ENCODE assay signal across 8 cellular contexts in the genomic region with DNA sequence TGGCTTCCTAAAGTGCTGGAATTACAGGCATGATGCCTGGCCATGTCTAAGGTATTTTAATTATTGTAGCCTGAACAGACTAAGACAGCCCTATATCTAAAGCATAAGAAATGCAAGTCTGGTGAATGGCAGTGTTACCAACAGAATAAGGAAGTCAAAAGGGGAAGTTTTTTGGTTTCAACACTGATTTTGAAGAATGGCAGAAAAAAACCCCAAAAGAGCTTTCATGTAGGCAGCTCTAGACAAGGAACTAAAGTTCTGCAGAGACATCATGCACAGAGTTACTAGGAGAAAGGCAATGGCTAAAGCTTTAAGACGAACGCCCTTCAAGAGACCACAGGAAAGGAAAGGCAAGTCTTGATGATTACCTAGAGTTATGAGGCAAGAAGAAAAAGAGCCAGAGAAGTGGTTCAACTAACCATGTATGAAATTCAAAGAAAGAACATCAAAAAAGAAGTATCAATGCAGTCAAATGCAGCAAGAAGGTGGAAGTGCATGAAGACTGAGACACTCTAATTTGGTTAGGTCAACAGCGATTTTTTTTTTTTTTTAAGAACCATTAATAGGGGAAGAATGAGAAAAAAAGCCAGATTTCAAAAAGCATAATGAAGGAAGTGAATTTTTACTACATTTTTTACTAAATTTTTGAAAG. TPM values are rescaled to one million over a fixed set of nuclear protein-coding genes. Genes with fewer than 3 reads are reported as not detected.
DNase-seq lines count a peak whose midpoint lies in the region; ATAC-seq and TF ChIP-seq lines count a peak whose summit lies in the region.

No MANE protein-coding gene starts in this region.

- peak; percentile 55 for ATAC-seq in activated CD8-positive, alpha-beta memory T cell treated with anti-CD3 and anti-CD28 coated beads, Interleukin-2, amount 10 ng/mL, durations not matched to agents 7 days and 5 days
- ATAC-seq in HG02981 (IDR thresholded peaks at IDR 0.05; ENCODE audit: unreplicated experiment) = peak; percentile 92

- intact Hi-C loops in prostate gland (cut with DNase I) = no loop called here

- H3K27ac ChIP-seq in SU-DHL-6 (ENCODE audit: low read depth, low read length) (peak overlapping the region; percentile 53), neutrophil (peak overlapping the region; percentile 87), prostate gland (no peak overlapping the region)

- H3K9me3 ChIP-seq in SU-DHL-6 (ENCODE audit: insufficient read depth, low read length) (no peaks in the 10 kb centered on the region), neutrophil (no peaks in the 10 kb centered on the region), prostate gland (no peaks in the 10 kb centered on the region)

- H4K20me1 ChIP-seq in SU-DHL-6 (ENCODE audit: low read depth, low read length) = peaks cover 4% of the 10 kb centered on the region

- H3K4me3 ChIP-seq in SU-DHL-6 (ENCODE audit: insufficient read depth, low read length, poor library complexity, severe bottlenecking) = no peak overlapping the region
- peak overlapping the region; percentile 45 for H3K4me3 ChIP-seq in neutrophil (ENCODE audit: low read depth in 1 of 2, low read length in 1 of 2)
- H3K4me3 ChIP-seq in prostate gland = no peak overlapping the region

- peaks cover 6% of the 10 kb centered on the region; the same call in 1 of the 2 replicates for H3F3A ChIP-seq in SU-DHL-6 (ENCODE audit: insufficient read depth)

- no peaks in the 10 kb centered on the region for H3K27me3 Mint-ChIP-seq in activated CD8-positive, alpha-beta memory T cell treated with anti-CD3 and anti-CD28 coated beads, Interleukin-2, amount 10 ng/mL, durations not matched to agents 7 days and 5 days

- CTCF ChIA-PET in activated CD8-positive, alpha-beta memory T cell treated with anti-CD3 and anti-CD28 coated beads, Interleukin-2, amount 10 ng/mL, durations not matched to agents 7 days and 5 days (lab: Charles Lee) = interaction anchor here (1.1 to 2.0 kb wide), 3 partner anchors 10 to 163 kb away, joined by 3 to 5 read pairs (median 4); no protein-coding TSS in a partner anchor

- H3K36me3 Mint-ChIP-seq in activated CD8-positive, alpha-beta memory T cell treated with anti-CD3 and anti-CD28 coated beads, Interleukin-2, amount 10 ng/mL, durations not matched to agents 7 days and 5 days = peaks cover 26% of the 10 kb centered on the region

- H3K4me1 ChIP-seq in neutrophil (ENCODE audit: control insufficient read depth in 1 of 2, insufficient read depth in 1 of 2, low read depth in 1 of 2, low read length in 1 of 2) (peaks cover 40 to 51% of the 10 kb centered on the region in 2 experiments), prostate gland (replicated peaks) (no peaks in the 10 kb centered on the region)

- H3K9me2 ChIP-seq in SU-DHL-6 (replicated peaks; ENCODE audit: insufficient read depth, low read length) = no peaks in the 10 kb centered on the region

- H3K9ac ChIP-seq in SU-DHL-6 (ENCODE audit: low read length) = no peak overlapping the region

- TF ChIP-seq CTCF in SU-DHL-6 (IDR thresholded peaks at IDR 0.05; ENCODE audit: insufficient read depth, low read length, poor library complexity, severe bottlenecking) (no peak), neutrophil (IDR thresholded peaks at IDR 0.05) (no peak), prostate gland (IDR thresholded peaks at IDR 0.05) (no peak)

- H3K9me3 Mint-ChIP-seq in activated CD8-positive, alpha-beta memory T cell treated with anti-CD3 and anti-CD28 coated beads, Interleukin-2, amount 10 ng/mL, durations not matched to agents 7 days and 5 days (ENCODE audit: low read depth) = no peaks in the 10 kb centered on the region

- peak overlapping the region; percentile 80 for H3K27ac Mint-ChIP-seq in activated CD8-positive, alpha-beta memory T cell treated with anti-CD3 and anti-CD28 coated beads, Interleukin-2, amount 10 ng/mL, durations not matched to agents 7 days and 5 days

- 0 out of 2 replicates have a peak, but pooled peaks cover 4% of the 10 kb centered on the region for H3K79me2 ChIP-seq in SU-DHL-6 (ENCODE audit: insufficient read depth, low read length)

- H3K27me3 ChIP-seq in SU-DHL-6 (ENCODE audit: low read length) = no peaks in the 10 kb centered on the region
- no peaks in the 10 kb centered on the region for H3K27me3 ChIP-seq in neutrophil
- no peaks in the 10 kb centered on the region for H3K27me3 ChIP-seq in prostate gland (replicated peaks; ENCODE audit: insufficient read depth)

- no peak overlapping the region for H2AFZ ChIP-seq in SU-DHL-6 (ENCODE audit: low read depth, low read length, severe bottlenecking)

- no peak for DNase-seq in activated CD8-positive, alpha-beta memory T cell treated with anti-CD3 and anti-CD28 coated beads, Interleukin-2, amount 10 ng/mL, durations not matched to agents 7 days and 5 days
- no peak for DNase-seq in activated CD8-positive, alpha-beta memory T cell treated with anti-CD3 and anti-CD28 coated beads, Interleukin-2, amount 50 U/mL, for 48 hours
- DNase-seq in retina (no peak), prostate gland (ENCODE audit: low spot score) (no peak), SHP77 (lab: John Stamatoyannopoulos, UW) (no peak)

- TF ChIP-seq POLR2A in prostate gland (IDR thresholded peaks at IDR 0.05) = no peak

- H3K36me3 ChIP-seq in SU-DHL-6 (ENCODE audit: low read length) (no peaks in the 10 kb centered on the region), neutrophil (no peaks in the 10 kb centered on the region), prostate gland (no peaks in the 10 kb centered on the region)

- whole genome bisulfite sequencing in prostate gland = 89% methylated on average over 3 of the region's 3 CpGs

- peak overlapping the region; percentile 10 for H3K4me3 Mint-ChIP-seq in activated CD8-positive, alpha-beta memory T cell treated with anti-CD3 and anti-CD28 coated beads, Interleukin-2, amount 10 ng/mL, durations not matched to agents 7 days and 5 days

- H3K4me1 Mint-ChIP-seq in activated CD8-positive, alpha-beta memory T cell treated with anti-CD3 and anti-CD28 coated beads, Interleukin-2, amount 10 ng/mL, durations not matched to agents 7 days and 5 days = peaks cover 35% of the 10 kb centered on the region

- H3K4me2 ChIP-seq in SU-DHL-6 (ENCODE audit: low read depth, low read length, poor library complexity, severe bottlenecking) = peak overlapping the region; percentile 40

RNA-seq across cellular contexts. Expression of a gene that starts 50.8 kb away (rescaled TPM):
- total RNA-seq in activated CD8-positive, alpha-beta memory T cell treated with anti-CD3 and anti-CD28 coated beads, Interleukin-2, amount 10 ng/mL, durations not matched to agents 7 days and 5 days = 10 to 100 TPM; 48.1 to 58.2 TPM
- total RNA-seq in prostate gland = 10 to 100 TPM in 1 of 2 donors, 1 to 10 TPM in 1; 8.9 to 10.3 TPM

Comparison
In these comparisons a context has a peak if more than half of its experiments do, and no peak if none do; other contexts are left out.
1. H3K27ac ChIP-seq: peak in SU-DHL-6 (single experiment) and neutrophil (single experiment); none in prostate gland (0 of 2).
2. H3K4me3 ChIP-seq: peak in neutrophil (2 of 2); none in SU-DHL-6 (single experiment) and prostate gland (0 of 2).
3. RNA of a gene that starts 50.8 kb away (total RNA-seq): 48.1 to 58.2 TPM in activated CD8-positive, alpha-beta memory T cell treated with anti-CD3 and anti-CD28 coated beads, Interleukin-2, amount 10 ng/mL, durations not matched to agents 7 days and 5 days; 8.9 to 10.3 TPM in prostate gland; every median in the first group is over 4 times any median in the second.